ENCODE assay signal across 7 cellular contexts in the genomic region with DNA sequence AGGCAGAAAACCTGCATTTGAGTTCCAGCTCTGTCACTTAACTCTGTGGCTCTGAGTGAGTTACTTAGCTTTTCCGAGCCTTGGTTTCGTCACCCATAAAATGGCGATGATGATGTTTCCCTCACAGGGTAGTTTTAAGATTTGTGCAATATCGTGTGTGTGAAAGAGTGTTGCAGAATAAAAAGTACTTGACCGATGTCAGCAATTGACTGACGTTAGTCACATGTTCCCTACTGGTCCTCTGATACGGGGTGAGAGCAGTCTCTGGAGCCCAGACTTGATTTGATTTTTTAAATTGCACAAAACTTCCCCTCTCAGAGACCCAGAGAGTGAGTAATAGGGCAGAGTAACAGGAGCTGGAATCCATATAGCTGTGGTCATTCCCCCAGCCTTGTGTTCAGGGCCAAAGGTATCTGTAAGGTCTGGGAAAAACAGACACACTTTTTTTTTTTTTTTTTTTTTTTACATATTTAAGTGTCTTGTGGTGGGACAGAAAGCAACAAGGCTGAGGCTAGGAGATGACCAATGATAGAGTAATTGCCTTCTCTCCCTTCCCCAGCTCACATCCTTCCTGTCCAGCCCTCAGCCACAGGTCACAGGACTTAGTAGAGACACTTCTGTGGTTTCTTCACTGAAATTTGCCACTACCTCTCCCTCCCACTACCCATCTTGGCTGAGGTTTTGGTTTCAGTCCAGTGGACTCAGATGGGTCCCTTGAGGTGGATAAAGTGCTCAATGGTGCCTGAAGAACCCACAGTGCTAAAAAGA. TPM values are rescaled to one million over a fixed set of nuclear protein-coding genes. Genes with fewer than 3 reads are reported as not detected.
DNase-seq lines count a peak whose midpoint lies in the region; ATAC-seq and TF ChIP-seq lines count a peak whose summit lies in the region.

No MANE protein-coding gene starts in this region.

- H3K36me3 ChIP-seq in PC-3 (ENCODE audit: low read depth, low read length), result peaks cover 26% of the 10 kb centered on the region

- H3K4me3 Mint-ChIP-seq in progenitor cell of endocrine pancreas (ENCODE audit: low read depth) (no peak overlapping the region), glutamatergic neuron (ENCODE audit: unreplicated experiment) (no peak overlapping the region)

- H3F3A ChIP-seq in PC-3 (ENCODE audit: low read length, unreplicated experiment), result no peaks in the 10 kb centered on the region

- no peaks in the 10 kb centered on the region for H4K20me1 ChIP-seq in PC-3 (ENCODE audit: low read length)

- H3K9me3 Mint-ChIP-seq in progenitor cell of endocrine pancreas (ENCODE audit: low read depth) (no peaks in the 10 kb centered on the region), glutamatergic neuron (ENCODE audit: unreplicated experiment) (peaks cover 7% of the 10 kb centered on the region)

- no peaks in the 10 kb centered on the region for H3K9me3 ChIP-seq in PC-3 (ENCODE audit: low read length)

- no peaks in the 10 kb centered on the region for H3K4me1 ChIP-seq in PC-3 (ENCODE audit: insufficient read depth, low read length)

- intact Hi-C loops in PC-3 (cut with micrococcal nuclease), result no loop called here

- POLR2A ChIA-PET in PC-3 (lab: Charles Lee; ENCODE audit: unreplicated experiment), result no interaction called here

- DNase-seq in PC-3 (no peak), fibroblast of gingiva (ENCODE audit: low read depth) (peak; percentile 86), progenitor cell of endocrine pancreas (ENCODE audit: low spot score, unreplicated experiment) (no peak), NCI-H446 treated with DMSO at 0.1 percent for 48 hours (lab: John Stamatoyannopoulos, UW) (no peak), glutamatergic neuron (no peak)

- H3K4me1 Mint-ChIP-seq in progenitor cell of endocrine pancreas (ENCODE audit: low read depth) (peaks cover 43% of the 10 kb centered on the region), glutamatergic neuron (ENCODE audit: low read depth, unreplicated experiment) (no peaks in the 10 kb centered on the region)

- no peak overlapping the region for H3K9ac ChIP-seq in PC-3 (ENCODE audit: low read length)

- no peaks in the 10 kb centered on the region for H3K9me2 ChIP-seq in PC-3 (replicated peaks; ENCODE audit: low read length)

- H3K27ac ChIP-seq in PC-3 (ENCODE audit: low read length), result no peak overlapping the region

- H3K36me3 Mint-ChIP-seq in progenitor cell of endocrine pancreas (ENCODE audit: insufficient read depth), result peaks cover 19% of the 10 kb centered on the region
- peaks cover 4% of the 10 kb centered on the region for H3K36me3 Mint-ChIP-seq in glutamatergic neuron (ENCODE audit: unreplicated experiment)

- CTCF ChIA-PET in PC-3 (lab: Charles Lee), result interaction anchor here (0.8 to 1.0 kb wide), 2 partner anchors 8 to 9 kb away, joined by 3 to 9 read pairs; no protein-coding TSS in a partner anchor

- H3K27ac Mint-ChIP-seq in progenitor cell of endocrine pancreas (peak overlapping the region; percentile 73), glutamatergic neuron (ENCODE audit: unreplicated experiment) (no peak overlapping the region)

- TF ChIP-seq CTCF in PC-3 (conservative IDR thresholded peaks at IDR 0.05; ENCODE audit: low read depth, low read length), result no peak
- TF ChIP-seq CTCF in progenitor cell of endocrine pancreas (IDR thresholded peaks at IDR 0.05; ENCODE audit: unreplicated experiment), result no peak
- no peak for TF ChIP-seq CTCF in glutamatergic neuron (IDR thresholded peaks at IDR 0.05; ENCODE audit: partially characterized antibody, unreplicated experiment)

- no peaks in the 10 kb centered on the region for H3K79me2 ChIP-seq in PC-3 (ENCODE audit: low read length)

- BruUV-seq in PC-3 (replicated peaks; lab: Mats Ljungman, UMichigan), result no TSS peak

- no peak overlapping the region for H3K4me2 ChIP-seq in PC-3 (ENCODE audit: low read length)

- H3K27me3 Mint-ChIP-seq in progenitor cell of endocrine pancreas (no peaks in the 10 kb centered on the region), glutamatergic neuron (ENCODE audit: unreplicated experiment) (peaks cover 2% of the 10 kb centered on the region)

- no peak overlapping the region for H2AFZ ChIP-seq in PC-3 (ENCODE audit: low read length)

- ATAC-seq in GM18867 (IDR thresholded peaks at IDR 0.05; ENCODE audit: unreplicated experiment), result peak; percentile 85
- peak; percentile 77 for ATAC-seq in HG02840 (IDR thresholded peaks at IDR 0.05; ENCODE audit: low FRiP score, unreplicated experiment)
- ATAC-seq in PC-3, result peak; percentile 63

- H3K27me3 ChIP-seq in PC-3 (ENCODE audit: low read length), result no peaks in the 10 kb centered on the region

- no peak overlapping the region for H3K4me3 ChIP-seq in PC-3 (ENCODE audit: low read length)

RNA-seq across cellular contexts. Expression of a gene that starts 2.0 kb away (rescaled TPM):
- not detected in 2 replicates for total RNA-seq in PC-3 (2014; rRNA removed)
- 0.60 and 1.5 TPM in 2 replicates for total RNA-seq in progenitor cell of endocrine pancreas
- 1.3 TPM for total RNA-seq in glutamatergic neuron (ENCODE audit: unreplicated experiment)

RNA-seq across cellular contexts. Expression of a gene that starts 6.3 kb away (rescaled TPM):
- total RNA-seq in PC-3 (2014; rRNA removed) (not detected in 2 replicates), progenitor cell of endocrine pancreas (51.3 and 74.2 TPM in 2 replicates), glutamatergic neuron (ENCODE audit: unreplicated experiment) (not detected)

RNA-seq across cellular contexts. Expression of a gene that starts 8.7 kb away (rescaled TPM):
- total RNA-seq in PC-3 (2014; rRNA removed) (23.2 and 26.1 TPM in 2 replicates), progenitor cell of endocrine pancreas (15.2 and 16.3 TPM in 2 replicates), glutamatergic neuron (ENCODE audit: unreplicated experiment) (20.7 TPM)

RNA-seq across cellular contexts. Expression of a gene that starts 15.0 kb away (rescaled TPM):
- total RNA-seq in PC-3 (2014; rRNA removed), result 168 TPM in 2 replicates
- 98.2 and 103 TPM in 2 replicates for total RNA-seq in progenitor cell of endocrine pancreas
- 112 TPM for total RNA-seq in glutamatergic neuron (ENCODE audit: unreplicated experiment)

RNA-seq across cellular contexts. Expression of a gene that starts 18.3 kb away (rescaled TPM):
- total RNA-seq in PC-3 (2014; rRNA removed) (0.52 TPM in 1 of 2 replicates, not detected in the other), progenitor cell of endocrine pancreas (0.22 and 0.24 TPM in 2 replicates), glutamatergic neuron (ENCODE audit: unreplicated experiment) (12.3 TPM)

Comparison
In these comparisons a context has a peak if more than half of its experiments do, and no peak if none do; other contexts are left out.
1. RNA of a gene that starts 6.3 kb away (total RNA-seq): 51.3 to 74.2 TPM in progenitor cell of endocrine pancreas; not detected in PC-3 and not detected in glutamatergic neuron (single experiment); every median in the first group is over 10 times any median in the second.
2. Peak in every context shown above with its lines, with median percentiles within 50 percentile points of each other: ATAC-seq.